ENCODE assay signal across 17 cellular contexts in genomic region chr3:133469140-133469731, GRCh38.
DNase-seq lines count a peak whose midpoint lies in the region; ATAC-seq, FAIRE-seq and TF ChIP-seq lines count a peak whose summit lies in the region.
"Had no signal": no experiment of that assay in that cellular context is flagged by ENCODE, and none has a peak within 500 bp of the region (broad histone marks: within the 10 kb centered on the region; RNA-seq: fewer than 3 reads in every experiment).

No MANE protein-coding gene starts in this region.

- ATAC-seq in Panc1 (no peak), Right ventricle myocardium superior (ENCODE audit: poor library complexity) (peak; percentile 74), pancreas (peak; percentile 62 to 82 (median 74)), GM18868 (IDR thresholded peaks at IDR 0.05; ENCODE audit: unreplicated experiment) (no peak)
- ATAC-seq in stimulated activated effector memory CD8-positive, alpha-beta T cell treated with anti-CD3 and anti-CD28 coated beads, Interleukin-12 subunit alpha, Interleukin-12 subunit beta, amount 100 ng/mL, for 72 hours = no peak
- ATAC-seq: WTC11 had no signal

- no TSS peak for BruUV-seq in Panc1 (replicated peaks; lab: Mats Ljungman, UMichigan)

- H3K27ac ChIP-seq in Panc1 (ENCODE audit: low read length) (peak overlapping the region; percentile 67), pancreas (peak overlapping the region in 2 of 4 donors; percentile 39 to 58), transverse colon (no peak overlapping the region)
- H3K27ac ChIP-seq: neural progenitor cell, skin epidermis had no signal

- TF ChIP-seq EP300 in transverse colon (IDR thresholded peaks at IDR 0.05; ENCODE audit: low read depth) = no peak

- H3K4me1 Mint-ChIP-seq in stimulated activated effector memory CD8-positive, alpha-beta T cell treated with anti-CD3 and anti-CD28 coated beads, Interleukin-12 subunit alpha, Interleukin-12 subunit beta, amount 100 ng/mL, for 72 hours = peaks cover 9% of the 10 kb centered on the region

- no peak overlapping the region for H3K4me3 Mint-ChIP-seq in stimulated activated effector memory CD8-positive, alpha-beta T cell treated with anti-CD3 and anti-CD28 coated beads, Interleukin-12 subunit alpha, Interleukin-12 subunit beta, amount 100 ng/mL, for 72 hours
- H3K4me3 Mint-ChIP-seq: activated naive CD8-positive, alpha-beta T cell; central memory CD8-positive, alpha-beta T cell; memory B cell; neural progenitor cell; stimulated activated naive CD8-positive, alpha-beta T cell treated with anti-CD3 and anti-CD28 coated beads, Interleukin-15, Interleukin-2, amounts not matched to agents 100 ng/mL and 50 ng/mL, for 24 hours; WTC11 had no signal

- H3K36me3 Mint-ChIP-seq in stimulated activated effector memory CD8-positive, alpha-beta T cell treated with anti-CD3 and anti-CD28 coated beads, Interleukin-12 subunit alpha, Interleukin-12 subunit beta, amount 100 ng/mL, for 72 hours = no peaks in the 10 kb centered on the region
- H3K36me3 Mint-ChIP-seq: activated naive CD8-positive, alpha-beta T cell; memory B cell; neural progenitor cell; WTC11 had no signal

- FAIRE-seq in pancreas (lab: Jason Lieb, UNC) = no peak

- no peaks in the 10 kb centered on the region for H3K9me3 Mint-ChIP-seq in stimulated activated effector memory CD8-positive, alpha-beta T cell treated with anti-CD3 and anti-CD28 coated beads, Interleukin-12 subunit alpha, Interleukin-12 subunit beta, amount 100 ng/mL, for 72 hours
- H3K9me3 Mint-ChIP-seq: central memory CD8-positive, alpha-beta T cell; memory B cell; stimulated activated naive CD8-positive, alpha-beta T cell treated with anti-CD3 and anti-CD28 coated beads, Interleukin-15, Interleukin-2, amounts not matched to agents 100 ng/mL and 50 ng/mL, for 24 hours; WTC11 had no signal

- CTCF ChIA-PET in Panc1 (lab: Charles Lee) = no interaction called here

- intact Hi-C loops in Panc1 (cut with micrococcal nuclease; ENCODE audit: unreplicated experiment) = no loop called here
- intact Hi-C loops in Right ventricle myocardium superior (cut with DNase I) = loop anchor here (10.0 kb wide), 1 partner anchor 106 kb away; the partner anchor contains the start of gene CDV3
- intact Hi-C loops in pancreas (cut with DNase I) = no loop called here
- intact Hi-C loops in transverse colon (cut with DNase I; ENCODE audit: low total_unique reads) = no loop called here

- H3K36me3 ChIP-seq in Panc1 (ENCODE audit: control insufficient read depth, insufficient read depth, low read length) (no peaks in the 10 kb centered on the region), pancreas (no peaks in the 10 kb centered on the region), transverse colon (no peaks in the 10 kb centered on the region)
- H3K36me3 ChIP-seq: neural progenitor cell had no signal

- H3K27me3 ChIP-seq in Panc1 (ENCODE audit: control insufficient read depth, insufficient read depth, low read length) = no peaks in the 10 kb centered on the region
- no peaks in the 10 kb centered on the region for H3K27me3 ChIP-seq in pancreas
- H3K27me3 ChIP-seq in transverse colon = no peaks in the 10 kb centered on the region
- H3K27me3 ChIP-seq: neural progenitor cell had no signal

- H3K4me3 ChIP-seq in GM12865 (ENCODE audit: low read depth, low read length) = no peak overlapping the region
- H3K4me3 ChIP-seq in Panc1 (ENCODE audit: low read depth in 2 of 2, low read length in 2 of 2) = no peak overlapping the region
- H3K4me3 ChIP-seq in pancreas = no peak overlapping the region
- H3K4me3 ChIP-seq in transverse colon = no peak overlapping the region
- H3K4me3 ChIP-seq: neural progenitor cell, skin epidermis had no signal

- WGBS in pancreas, 2 donors = 35% methylated on average over 7 of the region's 7 CpGs
- WGBS in transverse colon (ENCODE audit: low coverage in 1 of 2), 2 donors = 85 to 100% methylated on average over 1 to 7 of the region's 7 CpGs

- no peaks in the 10 kb centered on the region for H3K9me3 ChIP-seq in Panc1 (ENCODE audit: control insufficient read depth, insufficient read depth, low read depth, low read length)
- no peaks in the 10 kb centered on the region for H3K9me3 ChIP-seq in pancreas
- H3K9me3 ChIP-seq in transverse colon = no peaks in the 10 kb centered on the region

- no peak overlapping the region for H3K27ac Mint-ChIP-seq in stimulated activated effector memory CD8-positive, alpha-beta T cell treated with anti-CD3 and anti-CD28 coated beads, Interleukin-12 subunit alpha, Interleukin-12 subunit beta, amount 100 ng/mL, for 72 hours
- H3K27ac Mint-ChIP-seq: memory B cell; neural progenitor cell; stimulated activated naive CD8-positive, alpha-beta T cell treated with anti-CD3 and anti-CD28 coated beads, Interleukin-15, Interleukin-2, amounts not matched to agents 100 ng/mL and 50 ng/mL, for 24 hours; WTC11 had no signal

- POLR2A ChIA-PET in Panc1 (lab: Charles Lee) = no interaction called here

- no peak for TF ChIP-seq POLR2A in transverse colon (IDR thresholded peaks at IDR 0.05)

- peak; percentile 66 for DNase-seq in GM12865 (ENCODE audit: low read depth)
- no peak for DNase-seq in Panc1 (ENCODE audit: low read depth, low spot score)
- DNase-seq in Right ventricle myocardium superior = peak; percentile 59
- DNase-seq in pancreas = peak in 2 of 6 donors; percentile 27 to 41
- DNase-seq in transverse colon = no peak
- no peak for DNase-seq in activated CD8-positive, alpha-beta memory T cell treated with anti-CD3 and anti-CD28 coated beads, Interleukin-2, amount 50 U/mL, for 4 hours
- no peak for DNase-seq in stimulated activated effector memory CD8-positive, alpha-beta T cell treated with anti-CD3 and anti-CD28 coated beads, Interleukin-12 subunit alpha, Interleukin-12 subunit beta, amount 100 ng/mL, for 72 hours (ENCODE audit: low spot score in 2 of 2)
- DNase-seq: NCI-H524, T-helper 1 cell had no signal

- H3K4me1 ChIP-seq in Panc1 (ENCODE audit: control insufficient read depth, insufficient read depth, low read length) (peaks cover 34% of the 10 kb centered on the region), pancreas (peaks cover 8 to 19% (median 13%) of the 10 kb centered on the region in 3 donors), transverse colon (peaks cover 0 to 6% (median 5%) of the 10 kb centered on the region in 4 donors)

- TF ChIP-seq CTCF in GM12865 (IDR thresholded peaks at IDR 0.05; ENCODE audit: insufficient read depth, low read depth, low read length, missing control alignments) (no peak), Panc1 (IDR thresholded peaks at IDR 0.05) (no peak), pancreas (IDR thresholded peaks at IDR 0.05) (no peak), transverse colon (IDR thresholded peaks at IDR 0.05) (no peak)

- in situ Hi-C loops in Panc1 (cut with HindIII; ENCODE audit: low pct_unique_long_range_greater_than_20kb, low sequenced_read_pairs) = no loop called here
- in situ Hi-C loops in transverse colon (cut with MboI; ENCODE audit: low pct_ligation_motif_present in 1 of 4, low pct_unique_long_range_greater_than_20kb in 1 of 4, low sequenced_read_pairs in 3 of 4) = loop anchor here in 2 of 4 donors (10.0 to 25.0 kb wide), 2 partner anchors 106 to 118 kb away; partner anchors contain the start of gene CDV3 (in 1 of the 2)

Comparison
In these comparisons a context has a peak if more than half of its experiments do, and no peak if none do; other contexts are left out.
1. DNase-seq: peak in GM12865 (single experiment) and Right ventricle myocardium superior (single experiment); none in Panc1 (single experiment), transverse colon (single experiment), activated CD8-positive, alpha-beta memory T cell treated with anti-CD3 and anti-CD28 coated beads, Interleukin-2, amount 50 U/mL, for 4 hours (single experiment) and stimulated activated effector memory CD8-positive, alpha-beta T cell treated with anti-CD3 and anti-CD28 coated beads, Interleukin-12 subunit alpha, Interleukin-12 subunit beta, amount 100 ng/mL, for 72 hours (0 of 2).
2. ATAC-seq: peak in Right ventricle myocardium superior (single experiment) and pancreas (4 of 4); none in Panc1 (single experiment), stimulated activated effector memory CD8-positive, alpha-beta T cell treated with anti-CD3 and anti-CD28 coated beads, Interleukin-12 subunit alpha, Interleukin-12 subunit beta, amount 100 ng/mL, for 72 hours (single experiment) and GM18868 (single experiment).